28 cellular contexts compared by ENCODE assay signal in genomic region chr6:25743868-25744267, GRCh38. TPM values are rescaled to one million over a fixed set of nuclear protein-coding genes. Genes with fewer than 3 reads are reported as not detected.
A peak's percentile ranks its signal among the peaks of the same experiment; 100 is the strongest.
DNase-seq lines count a peak whose midpoint lies in the region; ATAC-seq and TF ChIP-seq lines count a peak whose summit lies in the region.
"Had no signal": no experiment of that assay in that cellular context is flagged by ENCODE, and none has a peak within 500 bp of the region (broad histone marks: within the 10 kb centered on the region; RNA-seq: fewer than 3 reads in every experiment).

No MANE protein-coding gene starts in this region.

- no peak overlapping the region for H4K8ac ChIP-seq in mesenchymal stem cell (ENCODE audit: low read length)

- no peaks in the 10 kb centered on the region for H3K4me1 Mint-ChIP-seq in activated naive CD8-positive, alpha-beta T cell treated with anti-CD3 and anti-CD28 coated beads, Interleukin-2, amount 50 U/mL, for 24 hours
- H3K4me1 Mint-ChIP-seq in activated naive CD8-positive, alpha-beta T cell treated with anti-CD3 and anti-CD28 coated beads for 36 hours = no peaks in the 10 kb centered on the region

- H2BK120ac ChIP-seq in mesenchymal stem cell (ENCODE audit: low read depth, low read length) = no peak overlapping the region

- H3K36me3 ChIP-seq in mucosa of descending colon (ENCODE audit: low read depth) (no peaks in the 10 kb centered on the region), mesenchymal stem cell (ENCODE audit: control insufficient read depth in 1 of 2, insufficient read depth in 2 of 2, low read depth in 1 of 2, low read length in 2 of 2) (no peaks in the 10 kb centered on the region)

- no peak overlapping the region for H3K4ac ChIP-seq in mesenchymal stem cell (ENCODE audit: low read depth in 1 of 2, low read length in 2 of 2)

- H3K18ac ChIP-seq in mesenchymal stem cell (ENCODE audit: low read depth in 1 of 2, low read length in 2 of 2) = no peak overlapping the region

- no peaks in the 10 kb centered on the region for H3K27me3 Mint-ChIP-seq in activated naive CD8-positive, alpha-beta T cell treated with anti-CD3 and anti-CD28 coated beads, Interleukin-2, amount 50 U/mL, for 24 hours
- H3K27me3 Mint-ChIP-seq in activated naive CD8-positive, alpha-beta T cell treated with anti-CD3 and anti-CD28 coated beads for 36 hours = peaks cover 3% of the 10 kb centered on the region

- no peak overlapping the region for H2BK5ac ChIP-seq in mesenchymal stem cell (ENCODE audit: low read depth, low read length, poor library complexity, severe bottlenecking)

- H3K27ac Mint-ChIP-seq in activated naive CD8-positive, alpha-beta T cell treated with anti-CD3 and anti-CD28 coated beads, Interleukin-2, amount 50 U/mL, for 24 hours = no peak overlapping the region
- no peak overlapping the region for H3K27ac Mint-ChIP-seq in activated naive CD8-positive, alpha-beta T cell treated with anti-CD3 and anti-CD28 coated beads for 36 hours
- H3K27ac Mint-ChIP-seq: CD8-positive, alpha-beta T cell had no signal

- H3K4me3 ChIP-seq in mucosa of descending colon (no peak overlapping the region), mesenchymal stem cell (ENCODE audit: insufficient read depth in 1 of 2, low read depth in 1 of 2, low read length in 2 of 2) (no peak overlapping the region)
- H3K4me3 ChIP-seq: PC-9 had no signal

- ATAC-seq in activated naive CD8-positive, alpha-beta T cell treated with anti-CD3 and anti-CD28 coated beads, Interleukin-2, amount 50 U/mL, for 24 hours = peak; percentile 20
- ATAC-seq in mucosa of descending colon = peak; percentile 90
- no peak for ATAC-seq in HG02798 (IDR thresholded peaks at IDR 0.05; ENCODE audit: poor library complexity, unreplicated experiment)
- ATAC-seq: CD8-positive, alpha-beta T cell had no signal

- H4K91ac ChIP-seq in mesenchymal stem cell (ENCODE audit: low read length) = no peak overlapping the region

- no peak overlapping the region for H3K4me3 Mint-ChIP-seq in activated naive CD8-positive, alpha-beta T cell treated with anti-CD3 and anti-CD28 coated beads, Interleukin-2, amount 50 U/mL, for 24 hours
- no peak overlapping the region for H3K4me3 Mint-ChIP-seq in activated naive CD8-positive, alpha-beta T cell treated with anti-CD3 and anti-CD28 coated beads for 36 hours
- H3K4me3 Mint-ChIP-seq: CD8-positive, alpha-beta T cell had no signal

- CTCF ChIA-PET in RWPE1 (lab: Yijun Ruan, JAX) = interaction anchor here (0.7 kb wide), 1 partner anchor 57 kb away, joined by 4 read pairs; no protein-coding TSS in a partner anchor

- H3K27ac ChIP-seq in RWPE1 (no peak overlapping the region), mesenchymal stem cell (ENCODE audit: low read length, poor library complexity, severe bottlenecking) (no peak overlapping the region)
- H3K27ac ChIP-seq: HL-60, PC-9 had no signal

- H3K4me2 ChIP-seq in mesenchymal stem cell (ENCODE audit: low read length, poor library complexity, severe bottlenecking) = no peak overlapping the region
- H3K4me2 ChIP-seq: PC-9, SK-N-SH had no signal

- no peak for DNase-seq in activated naive CD8-positive, alpha-beta T cell treated with anti-CD3 and anti-CD28 coated beads, Interleukin-2, amount 50 U/mL, for 24 hours
- no peak for DNase-seq in activated naive CD8-positive, alpha-beta T cell treated with anti-CD3 and anti-CD28 coated beads for 36 hours
- peak; percentile 1 for DNase-seq in SW480 (ENCODE audit: low spot score)
- DNase-seq in mucosa of descending colon = peak in 1 of 3 donors; percentile 46
- DNase-seq in RWPE1 (ENCODE audit: low spot score) = no peak
- DNase-seq in mesenchymal stem cell = no peak
- no peak for DNase-seq in mucosa of gallbladder (ENCODE audit: low spot score)
- DNase-seq: 8988T; AML-193; C1 segment of cervical spinal cord; CD8-positive, alpha-beta T cell; DND-41; GOT3; HCEC 1CT; KBM-7; NCI-H1092 treated with DMSO at 0.1 percent for 48 hours; NCI-H1436 treated with DMSO at 0.1 percent for 48 hours; NCI-H2029 treated with DMSO at 0.1 percent for 48 hours; NCI-H226; NCI-H510A treated with DMSO at 0.1 percent for 48 hours; NCI-H748 treated with DMSO at 0.1 percent for 48 hours; PC-9; SIG-M5; SK-N-SH had no signal

- no peak overlapping the region for H3K23ac ChIP-seq in mesenchymal stem cell (ENCODE audit: low read length in 2 of 2)

- H3K9me3 Mint-ChIP-seq in activated naive CD8-positive, alpha-beta T cell treated with anti-CD3 and anti-CD28 coated beads, Interleukin-2, amount 50 U/mL, for 24 hours = peaks cover 2% of the 10 kb centered on the region
- no peaks in the 10 kb centered on the region for H3K9me3 Mint-ChIP-seq in activated naive CD8-positive, alpha-beta T cell treated with anti-CD3 and anti-CD28 coated beads for 36 hours
- H3K9me3 Mint-ChIP-seq: CD8-positive, alpha-beta T cell had no signal

- no peaks in the 10 kb centered on the region for H3K27me3 ChIP-seq in mesenchymal stem cell (ENCODE audit: control insufficient read depth in 1 of 2, insufficient read depth in 1 of 2, low read length in 2 of 2)

- H3K14ac ChIP-seq in mesenchymal stem cell (ENCODE audit: low read length in 2 of 2) = no peak overlapping the region

- no peak overlapping the region for H2AK5ac ChIP-seq in mesenchymal stem cell (ENCODE audit: low read length, severe bottlenecking)

- H3K4me1 ChIP-seq in mucosa of descending colon (ENCODE audit: low read depth) = no peaks in the 10 kb centered on the region
- no peaks in the 10 kb centered on the region for H3K4me1 ChIP-seq in mesenchymal stem cell (ENCODE audit: control insufficient read depth, insufficient read depth, low read depth, low read length)

- H3K79me1 ChIP-seq in mesenchymal stem cell (replicated peaks; ENCODE audit: low read length, poor library complexity, severe bottlenecking) = no peaks in the 10 kb centered on the region

- intact Hi-C loops in mucosa of descending colon (cut with DNase I, micrococcal nuclease) = no loop called here

- no peak overlapping the region for H2BK12ac ChIP-seq in mesenchymal stem cell (ENCODE audit: low read length in 2 of 2)

- H3K9ac ChIP-seq in mesenchymal stem cell (ENCODE audit: low read length) = no peak overlapping the region
- H3K9ac ChIP-seq: SK-N-SH had no signal

- H2BK15ac ChIP-seq in mesenchymal stem cell (ENCODE audit: low read depth, poor library complexity, severe bottlenecking) = no peak overlapping the region

- no peaks in the 10 kb centered on the region for H3K36me3 Mint-ChIP-seq in activated naive CD8-positive, alpha-beta T cell treated with anti-CD3 and anti-CD28 coated beads, Interleukin-2, amount 50 U/mL, for 24 hours (ENCODE audit: low read depth)
- H3K36me3 Mint-ChIP-seq in activated naive CD8-positive, alpha-beta T cell treated with anti-CD3 and anti-CD28 coated beads for 36 hours = no peaks in the 10 kb centered on the region
- H3K36me3 Mint-ChIP-seq: CD8-positive, alpha-beta T cell had no signal

- POLR2A ChIA-PET in RWPE1 (lab: Yijun Ruan, JAX; ENCODE audit: low non-redundant PET) = no interaction called here

- H3K9me3 ChIP-seq in mucosa of descending colon (no peaks in the 10 kb centered on the region), mesenchymal stem cell (ENCODE audit: control insufficient read depth, low read length) (no peaks in the 10 kb centered on the region)
- H3K9me3 ChIP-seq: SK-N-SH had no signal

- TF ChIP-seq CTCF in mucosa of descending colon (IDR thresholded peaks at IDR 0.05) (no peak), RWPE1 (conservative IDR thresholded peaks at IDR 0.05; ENCODE audit: low read depth) (no peak)

- no peak overlapping the region for H2AFZ ChIP-seq in mesenchymal stem cell (ENCODE audit: low read depth, low read length)
- H2AFZ ChIP-seq: PC-9 had no signal

RNA-seq across cellular contexts. Expression of gene SLC17A4, which starts 10.7 kb away (rescaled TPM):
- total RNA-seq in activated naive CD8-positive, alpha-beta T cell treated with anti-CD3 and anti-CD28 coated beads for 36 hours = not detected
- total RNA-seq in mucosa of descending colon (100 to 1,000 TPM in 1 of 3 donors, 10 to 100 TPM in 2; 30.2 to 107 (median 40.1) TPM), mucosa of gallbladder (62.7 TPM)
- not detected for polyA plus RNA-seq in mesenchymal stem cell (2013, experiment 1 of 2)
- polyA plus RNA-seq in mesenchymal stem cell (2013, experiment 2 of 2) = not detected
- total RNA-seq: CD8-positive, alpha-beta T cell; HT1080 had no signal
- polyA plus RNA-seq: AG04450, SK-N-SH had no signal

Comparison
In these comparisons a context has a peak if more than half of its experiments do, and no peak if none do; other contexts are left out.
1. RNA of gene SLC17A4, which starts 10.7 kb away (total RNA-seq): 62.7 TPM in mucosa of gallbladder (single experiment) and 30.2 to 107 TPM in mucosa of descending colon; not detected in activated naive CD8-positive, alpha-beta T cell treated with anti-CD3 and anti-CD28 coated beads for 36 hours; every median in the first group is over 10 times any median in the second.